In genomic region chr1:22798083-22798482, GRCh38 we compare ENCODE assay signal across 22 cellular contexts.
"Had no signal": no experiment of that assay in that cellular context is flagged by ENCODE, and none has a peak within 500 bp of the region (broad histone marks: within the 10 kb centered on the region; RNA-seq: fewer than 3 reads in every experiment).

No MANE protein-coding gene starts in this region.

- H3K36me3 Mint-ChIP-seq: activated CD4-positive, alpha-beta memory T cell treated with anti-CD3 and anti-CD28 coated beads for 36 hours; stimulated activated naive B cell treated with anti-CD40 and anti-IgM and Interleukin-4, amounts not matched to agents 10 μg/mL and 1 μg/mL and 100 μg/mL, for 72 hours had no signal

- DNase-seq: activated CD4-positive, alpha-beta memory T cell treated with anti-CD3 and anti-CD28 coated beads for 36 hours; activated CD4-positive, alpha-beta T cell treated with anti-CD3 and anti-CD28 coated beads, Interleukin-2, amount 10 ng/mL, durations not matched to agents 24 days and 14 days; activated CD8-positive, alpha-beta memory T cell treated with anti-CD3 and anti-CD28 coated beads, Interleukin-2, amount 50 U/mL, for 4 hours; activated gamma-delta T cell treated with Interleukin-2 at 50 U/mL for 16 hours; activated naive CD4-positive, alpha-beta T cell treated with anti-CD3 and anti-CD28 coated beads, Interleukin-2, amount 50 U/mL, for 16 hours; activated T-cell treated with anti-CD3 and anti-CD28 coated beads, Interleukin-2, amount 50 U/mL, for 1 hour; amygdala; dorsolateral prefrontal cortex; effector memory CD4-positive, alpha-beta T cell; erythroblast; head of caudate nucleus; hippocampal formation; left cardiac atrium; left ventricle myocardium superior; stimulated activated CD4-positive, alpha-beta T cell treated with anti-CD3 and anti-CD28 coated beads, Interleukin-15, amount 100 ng/mL, for 24 hours; stimulated activated CD4-positive, alpha-beta T cell treated with anti-CD3 and anti-CD28 coated beads, Interleukin-2, amount 100 ng/mL, for 24 hours; stimulated activated naive B cell treated with anti-CD40 and anti-IgM and Interleukin-4, amounts not matched to agents 10 μg/mL and 1 μg/mL and 100 μg/mL, for 72 hours; stomach; thyroid gland; upper lobe of right lung had no signal

- H3K27me3 Mint-ChIP-seq: activated CD4-positive, alpha-beta T cell treated with anti-CD3 and anti-CD28 coated beads, Interleukin-2, amount 10 ng/mL, durations not matched to agents 24 days and 14 days had no signal

- H3K9me3 ChIP-seq: right atrium auricular region, stomach, thyroid gland, upper lobe of right lung had no signal

- H3K36me3 ChIP-seq: right atrium auricular region, stomach, thyroid gland, upper lobe of right lung had no signal

- H3K4me3 ChIP-seq: dorsolateral prefrontal cortex, right atrium auricular region, stomach, thyroid gland, upper lobe of right lung had no signal

- H3K4me1 Mint-ChIP-seq: activated CD4-positive, alpha-beta T cell treated with anti-CD3 and anti-CD28 coated beads, Interleukin-2, amount 10 ng/mL, durations not matched to agents 24 days and 14 days; stimulated activated naive B cell treated with anti-CD40 and anti-IgM and Interleukin-4, amounts not matched to agents 10 μg/mL and 1 μg/mL and 100 μg/mL, for 72 hours had no signal

- ATAC-seq: activated CD4-positive, CD25-positive, alpha-beta regulatory T cell treated with anti-CD3 and anti-CD28 coated beads, Interleukin-2, amount 50 U/mL, for 24 hours; left cardiac atrium; left ventricle myocardium superior; stimulated activated naive B cell treated with anti-CD40 and anti-IgM and Interleukin-4, amounts not matched to agents 10 μg/mL and 1 μg/mL and 100 μg/mL, for 72 hours; upper lobe of right lung had no signal

- H3K4me3 Mint-ChIP-seq: activated CD4-positive, alpha-beta memory T cell treated with anti-CD3 and anti-CD28 coated beads for 36 hours; activated CD4-positive, alpha-beta T cell treated with anti-CD3 and anti-CD28 coated beads, Interleukin-2, amount 10 ng/mL, durations not matched to agents 24 days and 14 days; stimulated activated naive B cell treated with anti-CD40 and anti-IgM and Interleukin-4, amounts not matched to agents 10 μg/mL and 1 μg/mL and 100 μg/mL, for 72 hours had no signal

- H3K27ac ChIP-seq: right atrium auricular region, stomach, thyroid gland, upper lobe of right lung had no signal

- H3K27me3 ChIP-seq: dorsolateral prefrontal cortex, right atrium auricular region, thyroid gland, upper lobe of right lung had no signal

- H3K9me3 Mint-ChIP-seq: activated CD4-positive, alpha-beta memory T cell treated with anti-CD3 and anti-CD28 coated beads for 36 hours; activated CD4-positive, alpha-beta T cell treated with anti-CD3 and anti-CD28 coated beads, Interleukin-2, amount 10 ng/mL, durations not matched to agents 24 days and 14 days; stimulated activated naive B cell treated with anti-CD40 and anti-IgM and Interleukin-4, amounts not matched to agents 10 μg/mL and 1 μg/mL and 100 μg/mL, for 72 hours had no signal

- H3K27ac Mint-ChIP-seq: activated CD4-positive, alpha-beta memory T cell treated with anti-CD3 and anti-CD28 coated beads for 36 hours; activated CD4-positive, alpha-beta T cell treated with anti-CD3 and anti-CD28 coated beads, Interleukin-2, amount 10 ng/mL, durations not matched to agents 24 days and 14 days; stimulated activated naive B cell treated with anti-CD40 and anti-IgM and Interleukin-4, amounts not matched to agents 10 μg/mL and 1 μg/mL and 100 μg/mL, for 72 hours had no signal
